Comparison of ENCODE assay signal across 11 cellular contexts in the genomic region with DNA sequence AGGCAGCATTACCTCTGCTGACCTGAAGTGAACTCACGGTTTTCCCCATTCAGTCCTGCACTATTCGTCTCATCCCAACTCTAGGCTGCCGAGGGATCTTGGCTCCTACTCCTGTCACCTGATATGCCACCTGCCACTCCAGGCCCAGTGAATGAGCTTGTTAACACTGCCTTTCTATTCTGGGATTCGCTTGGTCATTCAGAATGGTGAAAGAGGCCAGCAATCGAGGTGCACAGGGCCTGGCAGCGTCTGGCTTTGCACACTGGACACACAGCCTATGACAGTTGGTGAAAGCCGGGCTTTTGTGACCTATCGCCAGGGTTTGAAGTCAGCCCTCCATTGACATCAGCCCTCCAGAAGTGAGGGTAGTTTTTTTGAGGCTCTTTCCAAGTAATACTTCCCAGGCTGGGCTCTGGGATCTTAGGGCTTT. TPM values are rescaled to one million over a fixed set of nuclear protein-coding genes. Genes with fewer than 3 reads are reported as not detected.
DNase-seq lines count a peak whose midpoint lies in the region; ATAC-seq and TF ChIP-seq lines count a peak whose summit lies in the region.
"Had no signal": no experiment of that assay in that cellular context is flagged by ENCODE, and none has a peak within 500 bp of the region (broad histone marks: within the 10 kb centered on the region; RNA-seq: fewer than 3 reads in every experiment).

No MANE protein-coding gene starts in this region.

- TF ChIP-seq CTCF in psoas muscle (IDR thresholded peaks at IDR 0.05): no peak

- no peaks in the 10 kb centered on the region for H3K27me3 Mint-ChIP-seq in stimulated activated naive B cell treated with anti-CD40 and anti-IgM and Interleukin-4, amounts not matched to agents 10 μg/mL and 1 μg/mL and 100 μg/mL, for 72 hours
- H3K27me3 Mint-ChIP-seq: CD4-positive, alpha-beta memory T cell had no signal

- peak; percentile 79 for DNase-seq in DMS79 treated with DMSO at 0.1 percent for 48 hours (lab: John Stamatoyannopoulos, UW)
- peak; percentile 18 for DNase-seq in NCI-H446 treated with DMSO at 0.1 percent for 48 hours (lab: John Stamatoyannopoulos, UW)
- DNase-seq in globus pallidus (ENCODE audit: low spot score): peak; percentile 63
- DNase-seq in psoas muscle: peak; percentile 71 to 90
- DNase-seq in activated CD4-positive, alpha-beta T cell treated with anti-CD3 and anti-CD28 coated beads, Interleukin-2, amount 50 U/mL, for 48 hours: no peak
- DNase-seq in stimulated activated CD4-positive, alpha-beta T cell treated with anti-CD3 and anti-CD28 coated beads, Interleukin-4, amount 100 ng/mL, for 1 hour: no peak
- no peak for DNase-seq in stimulated activated naive B cell treated with anti-CD40 and anti-IgM and Interleukin-4, amounts not matched to agents 10 μg/mL and 1 μg/mL and 100 μg/mL, for 72 hours
- no peak for DNase-seq in GF-D8 (lab: John Stamatoyannopoulos, UW)
- DNase-seq: CD4-positive, alpha-beta memory T cell; stimulated activated naive CD4-positive, alpha-beta T cell had no signal

- ATAC-seq in psoas muscle: peak; percentile 83 to 87 (median 86)
- ATAC-seq in stimulated activated naive B cell treated with anti-CD40 and anti-IgM and Interleukin-4, amounts not matched to agents 10 μg/mL and 1 μg/mL and 100 μg/mL, for 72 hours (replicated peaks): no peak

- no peaks in the 10 kb centered on the region for H3K9me3 Mint-ChIP-seq in stimulated activated naive B cell treated with anti-CD40 and anti-IgM and Interleukin-4, amounts not matched to agents 10 μg/mL and 1 μg/mL and 100 μg/mL, for 72 hours
- H3K9me3 Mint-ChIP-seq: CD4-positive, alpha-beta memory T cell had no signal

- no peaks in the 10 kb centered on the region for H3K9me3 ChIP-seq in psoas muscle
- H3K9me3 ChIP-seq: prostate gland had no signal

- no peak overlapping the region for H3K4me3 Mint-ChIP-seq in stimulated activated naive B cell treated with anti-CD40 and anti-IgM and Interleukin-4, amounts not matched to agents 10 μg/mL and 1 μg/mL and 100 μg/mL, for 72 hours

- intact Hi-C loops in psoas muscle (cut with DNase I): loop anchor here in 1 of 2 donors (2.0 to 10.0 kb wide), 2 partner anchors 17 to 123 kb away; a partner anchor contains a TSS

- WGBS in psoas muscle, 3 donors: 16 to 31% (median 20%) methylated on average over 8 of the region's 8 CpGs

- peaks cover 100% of the 10 kb centered on the region for H3K4me1 ChIP-seq in psoas muscle

- H3K4me3 ChIP-seq in psoas muscle: peak overlapping the region; percentile 22
- H3K4me3 ChIP-seq: prostate gland had no signal

- peaks cover 3 to 6% of the 10 kb centered on the region in 2 donors for H3K36me3 Mint-ChIP-seq in stimulated activated naive B cell treated with anti-CD40 and anti-IgM and Interleukin-4, amounts not matched to agents 10 μg/mL and 1 μg/mL and 100 μg/mL, for 72 hours

- H3K27me3 ChIP-seq in psoas muscle (ENCODE audit: insufficient read depth in 3 of 3, low read length in 2 of 3): no peaks in the 10 kb centered on the region

- no peaks in the 10 kb centered on the region for H3K36me3 ChIP-seq in psoas muscle (ENCODE audit: insufficient read depth in 1 of 2, low read depth in 1 of 2)
- H3K36me3 ChIP-seq: prostate gland had no signal

- peak overlapping the region; percentile 89 for H3K27ac ChIP-seq in psoas muscle
- H3K27ac ChIP-seq: prostate gland had no signal

- no peak overlapping the region for H3K27ac Mint-ChIP-seq in stimulated activated naive B cell treated with anti-CD40 and anti-IgM and Interleukin-4, amounts not matched to agents 10 μg/mL and 1 μg/mL and 100 μg/mL, for 72 hours

- H3K4me1 Mint-ChIP-seq in stimulated activated naive B cell treated with anti-CD40 and anti-IgM and Interleukin-4, amounts not matched to agents 10 μg/mL and 1 μg/mL and 100 μg/mL, for 72 hours: peaks cover 38 to 53% of the 10 kb centered on the region in 2 donors

RNA-seq across cellular contexts. Expression of a gene that starts 59.3 kb away (rescaled TPM):
- total RNA-seq in psoas muscle: 10 to 100 TPM; 42.5 to 86.6 (median 44.5) TPM
- 10 to 100 TPM; 23.1 to 33.7 (median 27.2) TPM for polyA plus RNA-seq in psoas muscle
- total RNA-seq: CD4-positive, alpha-beta memory T cell had no signal
- polyA plus RNA-seq: CD4-positive, alpha-beta memory T cell had no signal

Comparison
In these comparisons a context has a peak if more than half of its experiments do, and no peak if none do; other contexts are left out.
1. DNase-seq: peak in DMS79 treated with DMSO at 0.1 percent for 48 hours (single experiment), NCI-H446 treated with DMSO at 0.1 percent for 48 hours (single experiment), globus pallidus (single experiment) and psoas muscle (2 of 2); none in activated CD4-positive, alpha-beta T cell treated with anti-CD3 and anti-CD28 coated beads, Interleukin-2, amount 50 U/mL, for 48 hours (0 of 2), stimulated activated CD4-positive, alpha-beta T cell treated with anti-CD3 and anti-CD28 coated beads, Interleukin-4, amount 100 ng/mL, for 1 hour (single experiment), stimulated activated naive B cell treated with anti-CD40 and anti-IgM and Interleukin-4, amounts not matched to agents 10 μg/mL and 1 μg/mL and 100 μg/mL, for 72 hours (single experiment) and GF-D8 (single experiment).
2. ATAC-seq: peak in psoas muscle (4 of 4); none in stimulated activated naive B cell treated with anti-CD40 and anti-IgM and Interleukin-4, amounts not matched to agents 10 μg/mL and 1 μg/mL and 100 μg/mL, for 72 hours (0 of 2).